ENCODE assay signal across 8 cellular contexts in genomic region chr16:648786-649589, GRCh38. TPM values are rescaled to one million over a fixed set of nuclear protein-coding genes. Genes with fewer than 3 reads are reported as not detected.
DNase-seq lines count a peak whose midpoint lies in the region; ATAC-seq and TF ChIP-seq lines count a peak whose summit lies in the region.

Gene WDR90 (plus strand): TSS chr16:649365. CDS start chr16:649417, 52 bp downstream.

- no peaks in the 10 kb centered on the region for H3K9me3 ChIP-seq in ovary
- H3K9me3 ChIP-seq in thymus (ENCODE audit: control insufficient read depth), result no peaks in the 10 kb centered on the region

- H3K4me3 ChIP-seq in GM12865 (ENCODE audit: low read depth, low read length) (peak within 1 kb of the TSS; percentile 75), ovary (peak within 1 kb of the TSS; percentile 71), thymus (ENCODE audit: low read length) (peak within 1 kb of the TSS; percentile 70)

- peak; percentile 76 for ATAC-seq in HG02763 (IDR thresholded peaks at IDR 0.05; ENCODE audit: unreplicated experiment)
- peak; percentile 88 for ATAC-seq in activated naive CD8-positive, alpha-beta T cell treated with anti-CD3 and anti-CD28 coated beads, Interleukin-2, amount 10 ng/mL, durations not matched to agents 7 days and 5 days (ENCODE audit: low read depth)
- ATAC-seq in Right ventricle myocardium inferior, result peak; percentile 81

- no peaks in the 10 kb centered on the region for H3K36me3 Mint-ChIP-seq in activated naive CD8-positive, alpha-beta T cell treated with anti-CD3 and anti-CD28 coated beads, Interleukin-2, amount 10 ng/mL, durations not matched to agents 7 days and 5 days

- H3K27ac Mint-ChIP-seq in activated naive CD8-positive, alpha-beta T cell treated with anti-CD3 and anti-CD28 coated beads, Interleukin-2, amount 10 ng/mL, durations not matched to agents 7 days and 5 days, result peak within 1 kb of the TSS; percentile 73

- no peak for TF ChIP-seq CTCF in GM12865 (IDR thresholded peaks at IDR 0.05; ENCODE audit: insufficient read depth, low read depth, low read length, missing control alignments)
- no peak for TF ChIP-seq CTCF in ovary (IDR thresholded peaks at IDR 0.05)

- intact Hi-C loops in Right ventricle myocardium inferior (cut with DNase I), result no loop called here
- intact Hi-C loops in ovary (cut with DNase I), result no loop called here

- H3K27ac ChIP-seq in ovary, result peak within 1 kb of the TSS; percentile 48 to 93
- peak within 1 kb of the TSS; percentile 53 for H3K27ac ChIP-seq in thymus (ENCODE audit: low read depth)

- H3K4me3 Mint-ChIP-seq in activated naive CD8-positive, alpha-beta T cell treated with anti-CD3 and anti-CD28 coated beads, Interleukin-2, amount 10 ng/mL, durations not matched to agents 7 days and 5 days, result peak within 1 kb of the TSS; percentile 80

- peak; percentile 73 for TF ChIP-seq POLR2A in ovary (IDR thresholded peaks at IDR 0.05)

- H3K9me3 Mint-ChIP-seq in activated naive CD8-positive, alpha-beta T cell treated with anti-CD3 and anti-CD28 coated beads, Interleukin-2, amount 10 ng/mL, durations not matched to agents 7 days and 5 days, result no peaks in the 10 kb centered on the region

- POLR2A ChIA-PET in activated naive CD8-positive, alpha-beta T cell treated with anti-CD3 and anti-CD28 coated beads, Interleukin-2, amount 10 ng/mL, durations not matched to agents 7 days and 5 days (lab: Charles Lee), result interaction anchor here (0.8 to 3.1 kb wide), 9 partner anchors 9 to 122 kb away, joined by 3 to 13 read pairs (median 5); partner anchors contain the start of genes CAPN15, JMJD8, METTL26 and RHOT2

- H3K4me1 Mint-ChIP-seq in activated naive CD8-positive, alpha-beta T cell treated with anti-CD3 and anti-CD28 coated beads, Interleukin-2, amount 10 ng/mL, durations not matched to agents 7 days and 5 days, result peaks cover 3% of the 10 kb centered on the region

- 1 to 2% (median 2%) methylated on average over 76 to 90 of the region's 90 CpGs for WGBS in ovary, 3 donors
- WGBS in thymus, result under 1% methylated on average over 90 of the region's 90 CpGs

- H3K27me3 Mint-ChIP-seq in activated naive CD8-positive, alpha-beta T cell treated with anti-CD3 and anti-CD28 coated beads, Interleukin-2, amount 10 ng/mL, durations not matched to agents 7 days and 5 days, result no peaks in the 10 kb centered on the region

- no peak for TF ChIP-seq EP300 in ovary (IDR thresholded peaks at IDR 0.05)

- H3K27me3 ChIP-seq in ovary (no peaks in the 10 kb centered on the region), thymus (ENCODE audit: control insufficient read depth, insufficient read depth) (no peaks in the 10 kb centered on the region)

- H3K36me3 ChIP-seq in ovary, result no peaks in the 10 kb centered on the region
- H3K36me3 ChIP-seq in thymus (ENCODE audit: control insufficient read depth, insufficient read depth), result peaks cover 13% of the 10 kb centered on the region

- DNase-seq in GM12865 (ENCODE audit: low read depth) (peak; percentile 94), NCI-H1417 (lab: John Stamatoyannopoulos, UW) (peak; percentile 90 to 98 (median 93)), SW 1271 (lab: John Stamatoyannopoulos, UW) (peak; percentile 40 to 76), Right ventricle myocardium inferior (ENCODE audit: missing footprints) (peak; percentile 97), ovary (peak; percentile 91 to 97 (median 94))
- DNase-seq in activated naive CD8-positive, alpha-beta T cell treated with anti-CD3 and anti-CD28 coated beads, Interleukin-2, amount 10 ng/mL, durations not matched to agents 7 days and 5 days, result peak; percentile 95

- peaks cover 12% of the 10 kb centered on the region for H3K4me1 ChIP-seq in ovary (ENCODE audit: insufficient read depth)
- H3K4me1 ChIP-seq in thymus (ENCODE audit: control insufficient read depth, insufficient read depth, low read length), result peaks cover 18% of the 10 kb centered on the region

RNA-seq across cellular contexts. Expression of gene WDR90, which starts in this region (rescaled TPM):
- 10 to 100 TPM; 73.2 to 79.1 TPM for total RNA-seq in activated naive CD8-positive, alpha-beta T cell treated with anti-CD3 and anti-CD28 coated beads, Interleukin-2, amount 10 ng/mL, durations not matched to agents 7 days and 5 days
- total RNA-seq in Right ventricle myocardium inferior, result 7.7 TPM
- total RNA-seq in ovary, result 10 to 100 TPM; 22.4 to 58.2 (median 45.1) TPM
- polyA plus RNA-seq in ovary, result 10 to 100 TPM in 1 of 2 donors, 1 to 10 TPM in 1; 1.4 to 34.9 TPM
- 22.6 TPM for polyA plus RNA-seq in thymus

Comparison
In these comparisons a context has a peak if more than half of its experiments do, and no peak if none do; other contexts are left out.
1. Peak in every context shown above with its lines: DNase-seq, ATAC-seq, H3K4me3 ChIP-seq and H3K27ac ChIP-seq.